Comparison of ENCODE assay signal across 16 cellular contexts in the genomic region with DNA sequence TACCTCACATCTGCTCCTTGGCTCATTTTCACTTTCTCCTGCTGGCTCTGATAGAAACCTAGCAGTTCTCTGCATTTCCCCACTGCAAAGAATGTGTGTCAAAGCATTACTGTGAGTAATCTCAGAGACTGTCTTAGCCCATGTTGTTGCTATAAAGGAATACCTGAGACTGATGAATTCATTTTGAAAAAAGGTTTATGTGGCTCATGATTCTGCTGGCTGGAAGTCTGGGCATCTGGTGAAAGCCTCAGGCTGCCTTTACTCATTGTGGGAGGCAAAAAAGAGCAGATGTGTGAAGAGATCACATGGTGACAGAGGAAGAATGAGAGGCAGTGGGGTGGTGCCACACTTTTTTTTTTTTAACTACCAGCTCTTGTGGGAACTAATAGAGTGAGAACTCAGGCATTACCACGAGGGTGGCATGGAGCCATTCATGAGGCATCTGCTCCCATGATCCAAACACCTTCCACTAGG.
DNase-seq lines count a peak whose midpoint lies in the region; ATAC-seq and TF ChIP-seq lines count a peak whose summit lies in the region.
"Had no signal": no experiment of that assay in that cellular context is flagged by ENCODE, and none has a peak within 500 bp of the region (broad histone marks: within the 10 kb centered on the region; RNA-seq: fewer than 3 reads in every experiment).

No MANE protein-coding gene starts in this region.

- no peak overlapping the region for H2BK12ac ChIP-seq in trophoblast cell (ENCODE audit: low read length)

- ATAC-seq in GM19397 (IDR thresholded peaks at IDR 0.05; ENCODE audit: unreplicated experiment) (peak; percentile 66), HG02623 (IDR thresholded peaks at IDR 0.05; ENCODE audit: unreplicated experiment) (peak; percentile 65), heart right ventricle (no peak)
- ATAC-seq: esophagus mucosa, lower lobe of right lung, WTC11 had no signal

- H4K91ac ChIP-seq in trophoblast cell (ENCODE audit: low read depth, low read length): no peak overlapping the region

- no peak overlapping the region for H2BK5ac ChIP-seq in trophoblast cell (ENCODE audit: low read depth, low read length, poor library complexity)

- H3K27ac ChIP-seq in trophoblast cell (ENCODE audit: low read depth, low read length) (no peak overlapping the region), heart right ventricle (no peak overlapping the region)
- H3K27ac ChIP-seq: lower lobe of right lung, ovary had no signal

- no peak overlapping the region for H3K4me2 ChIP-seq in trophoblast cell (ENCODE audit: low read length)

- no peak overlapping the region for H3K9ac ChIP-seq in trophoblast cell (ENCODE audit: low read length)

- no peak overlapping the region for H3K4me3 ChIP-seq in trophoblast cell (ENCODE audit: low read depth, low read length)
- H3K4me3 ChIP-seq in heart right ventricle: no peak overlapping the region
- H3K4me3 ChIP-seq: lower lobe of right lung, ovary had no signal

- H2AFZ ChIP-seq in trophoblast cell (ENCODE audit: insufficient read depth, low read length, poor library complexity): no peak overlapping the region

- TF ChIP-seq CTCF in heart right ventricle (IDR thresholded peaks at IDR 0.05): no peak

- H3K14ac ChIP-seq in trophoblast cell (ENCODE audit: low read length): no peak overlapping the region

- H3K27me3 ChIP-seq in trophoblast cell (ENCODE audit: insufficient read depth, low read length): no peaks in the 10 kb centered on the region
- no peaks in the 10 kb centered on the region for H3K27me3 ChIP-seq in heart right ventricle
- H3K27me3 ChIP-seq: ovary had no signal

- no peaks in the 10 kb centered on the region for H3K79me2 ChIP-seq in trophoblast cell (ENCODE audit: control insufficient read depth, insufficient read depth, low read length, poor library complexity)

- no peak overlapping the region for H2BK120ac ChIP-seq in trophoblast cell (ENCODE audit: insufficient read depth, low read length, poor library complexity)

- no peaks in the 10 kb centered on the region for H3K36me3 ChIP-seq in trophoblast cell (ENCODE audit: control insufficient read depth in 1 of 2, insufficient read depth in 2 of 2, low read length in 2 of 2)
- H3K36me3 ChIP-seq in heart right ventricle: no peaks in the 10 kb centered on the region
- H3K36me3 ChIP-seq: lower lobe of right lung, ovary had no signal

- no CpG with 5 or more reads among the region's 1 CpG for WGBS in trophoblast cell (ENCODE audit: extremely low coverage, insufficient coverage, insufficient read length)
- WGBS in heart right ventricle, 2 donors: 41 to 50% methylated on average over 1 of the region's 1 CpG

- intact Hi-C loops in heart right ventricle (cut with DNase I): no loop called here

- H3K4ac ChIP-seq in trophoblast cell (ENCODE audit: low read depth, low read length): no peak overlapping the region

- H3K4me1 ChIP-seq in trophoblast cell (ENCODE audit: control insufficient read depth in 1 of 2, insufficient read depth in 2 of 2, low read length in 2 of 2): no peaks in the 10 kb centered on the region
- H3K4me1 ChIP-seq in heart right ventricle: no peaks in the 10 kb centered on the region
- H3K4me1 ChIP-seq: lower lobe of right lung had no signal

- no peaks in the 10 kb centered on the region for H3K9me3 ChIP-seq in trophoblast cell (ENCODE audit: insufficient read depth, low read depth, low read length)
- H3K9me3 ChIP-seq in heart right ventricle: peaks cover 0 to 16% (median 3%) of the 10 kb centered on the region in 11 donors
- H3K9me3 ChIP-seq: lower lobe of right lung, ovary had no signal

- no peak overlapping the region for H3K18ac ChIP-seq in trophoblast cell (ENCODE audit: low read length)

- no peak overlapping the region for H3K23ac ChIP-seq in trophoblast cell (ENCODE audit: low read length)

- no peak overlapping the region for H2AK5ac ChIP-seq in trophoblast cell (ENCODE audit: low read length)

- no peak overlapping the region for H4K8ac ChIP-seq in trophoblast cell (ENCODE audit: low read depth, low read length)

- no peaks in the 10 kb centered on the region for H3K79me1 ChIP-seq in trophoblast cell (ENCODE audit: low read length)

- DNase-seq in NCI-H446 (lab: John Stamatoyannopoulos, UW) (peak; percentile 72 to 91), trophoblast cell (peak; percentile 88 to 91), heart right ventricle (no peak), NCI-H2107 (lab: John Stamatoyannopoulos, UW) (no peak), NCI-H1105 (lab: John Stamatoyannopoulos, UW) (no peak)
- DNase-seq: central memory CD4-positive, alpha-beta T cell; lower lobe of right lung; NCI-H1436 treated with DMSO at 0.1 percent for 48 hours; NCI-H345; ovary; SHP77 treated with DMSO at 0.1 percent for 48 hours; stimulated activated CD4-positive, alpha-beta T cell treated with anti-CD3 and anti-CD28 coated beads, Interleukin-4, amount 100 ng/mL, for 1 hour had no signal

- H4K12ac ChIP-seq in trophoblast cell (ENCODE audit: low read depth, low read length): no peak overlapping the region

Comparison
In these comparisons a context has a peak if more than half of its experiments do, and no peak if none do; other contexts are left out.
1. ATAC-seq: peak in GM19397 (single experiment) and HG02623 (single experiment); none in heart right ventricle (0 of 8).
2. DNase-seq: peak in NCI-H446 (2 of 2) and trophoblast cell (2 of 2); none in heart right ventricle (0 of 2), NCI-H2107 (single experiment) and NCI-H1105 (single experiment).